Comparison of ENCODE assay signal across 1 cellular context in the genomic region with DNA sequence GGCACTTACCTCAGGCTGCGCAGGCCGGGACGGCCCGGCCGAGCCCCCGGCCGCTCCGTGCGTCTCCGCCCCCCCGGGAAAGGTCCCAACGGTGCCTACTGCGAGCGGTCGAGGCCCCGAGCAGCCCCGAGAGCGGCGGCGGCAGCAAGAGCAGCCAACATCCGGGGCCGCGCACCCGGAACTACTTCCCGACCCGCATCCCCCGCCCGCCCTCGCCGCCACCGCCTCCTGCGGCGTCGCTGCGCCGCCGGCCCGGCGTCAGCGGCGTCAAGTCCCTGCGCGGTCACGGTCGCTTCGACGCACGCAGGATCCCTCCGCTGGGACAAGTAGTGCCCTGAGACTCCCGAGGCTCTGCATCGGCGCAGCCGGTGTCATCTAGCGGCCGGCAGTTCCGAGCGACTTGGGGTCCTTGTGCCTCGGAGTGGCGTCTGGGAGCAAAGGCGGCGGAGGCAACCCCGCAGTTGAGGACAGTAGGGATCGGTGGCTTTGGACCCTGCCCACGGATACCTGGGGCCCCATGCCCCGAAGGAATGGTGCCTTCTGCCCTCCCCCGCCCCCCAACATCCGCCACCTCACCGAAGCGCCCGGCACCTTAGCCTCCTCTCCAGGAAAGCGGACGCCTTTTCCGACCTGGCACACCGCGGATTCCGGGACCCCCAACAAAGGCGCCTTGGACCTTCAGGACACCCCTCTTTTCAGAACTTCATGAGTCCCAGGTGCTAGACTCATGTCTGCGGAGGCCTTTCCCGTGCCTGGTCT.
TF ChIP-seq lines count a peak whose summit lies in the region.

A gene (minus strand): TSS at position 186 of the 759 bp plus-strand sequence. CDS start 24,142 bp downstream, outside the sequence.

TF ChIP-seq in K562, 482 proteins besides CTCF, POLR2A, EP300 and RAD21 (continued from another document and continues in another):
- TF ChIP-seq, protein P1, sequence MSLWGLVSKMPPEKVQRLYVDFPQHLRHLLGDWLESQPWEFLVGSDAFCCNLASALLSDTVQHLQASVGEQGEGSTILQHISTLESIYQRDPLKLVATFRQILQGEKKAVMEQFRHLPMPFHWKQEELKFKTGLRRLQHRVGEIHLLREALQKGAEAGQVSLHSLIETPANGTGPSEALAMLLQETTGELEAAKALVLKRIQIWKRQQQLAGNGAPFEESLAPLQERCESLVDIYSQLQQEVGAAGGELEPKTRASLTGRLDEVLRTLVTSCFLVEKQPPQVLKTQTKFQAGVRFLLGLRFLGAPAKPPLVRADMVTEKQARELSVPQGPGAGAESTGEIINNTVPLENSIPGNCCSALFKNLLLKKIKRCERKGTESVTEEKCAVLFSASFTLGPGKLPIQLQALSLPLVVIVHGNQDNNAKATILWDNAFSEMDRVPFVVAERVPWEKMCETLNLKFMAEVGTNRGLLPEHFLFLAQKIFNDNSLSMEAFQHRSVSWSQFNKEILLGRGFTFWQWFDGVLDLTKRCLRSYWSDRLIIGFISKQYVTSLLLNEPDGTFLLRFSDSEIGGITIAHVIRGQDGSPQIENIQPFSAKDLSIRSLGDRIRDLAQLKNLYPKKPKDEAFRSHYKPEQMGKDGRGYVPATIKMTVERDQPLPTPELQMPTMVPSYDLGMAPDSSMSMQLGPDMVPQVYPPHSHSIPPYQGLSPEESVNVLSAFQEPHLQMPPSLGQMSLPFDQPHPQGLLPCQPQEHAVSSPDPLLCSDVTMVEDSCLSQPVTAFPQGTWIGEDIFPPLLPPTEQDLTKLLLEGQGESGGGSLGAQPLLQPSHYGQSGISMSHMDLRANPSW (CRISPR knock-in tag; IDR thresholded peaks at IDR 0.05), result no peak
- TF ChIP-seq, protein P2, sequence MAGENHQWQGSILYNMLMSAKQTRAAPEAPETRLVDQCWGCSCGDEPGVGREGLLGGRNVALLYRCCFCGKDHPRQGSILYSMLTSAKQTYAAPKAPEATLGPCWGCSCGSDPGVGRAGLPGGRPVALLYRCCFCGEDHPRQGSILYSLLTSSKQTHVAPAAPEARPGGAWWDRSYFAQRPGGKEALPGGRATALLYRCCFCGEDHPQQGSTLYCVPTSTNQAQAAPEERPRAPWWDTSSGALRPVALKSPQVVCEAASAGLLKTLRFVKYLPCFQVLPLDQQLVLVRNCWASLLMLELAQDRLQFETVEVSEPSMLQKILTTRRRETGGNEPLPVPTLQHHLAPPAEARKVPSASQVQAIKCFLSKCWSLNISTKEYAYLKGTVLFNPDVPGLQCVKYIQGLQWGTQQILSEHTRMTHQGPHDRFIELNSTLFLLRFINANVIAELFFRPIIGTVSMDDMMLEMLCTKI (IDR thresholded peaks at IDR 0.05; ENCODE audit: partially characterized antibody), result no peak
- TF ChIP-seq MEF2D (tag; conservative IDR thresholded peaks at IDR 0.05; ENCODE audit: low read depth), result 0 out of 2 replicates have a peak, but pooled peaks have one; percentile 18
- TF ChIP-seq, protein P3, sequence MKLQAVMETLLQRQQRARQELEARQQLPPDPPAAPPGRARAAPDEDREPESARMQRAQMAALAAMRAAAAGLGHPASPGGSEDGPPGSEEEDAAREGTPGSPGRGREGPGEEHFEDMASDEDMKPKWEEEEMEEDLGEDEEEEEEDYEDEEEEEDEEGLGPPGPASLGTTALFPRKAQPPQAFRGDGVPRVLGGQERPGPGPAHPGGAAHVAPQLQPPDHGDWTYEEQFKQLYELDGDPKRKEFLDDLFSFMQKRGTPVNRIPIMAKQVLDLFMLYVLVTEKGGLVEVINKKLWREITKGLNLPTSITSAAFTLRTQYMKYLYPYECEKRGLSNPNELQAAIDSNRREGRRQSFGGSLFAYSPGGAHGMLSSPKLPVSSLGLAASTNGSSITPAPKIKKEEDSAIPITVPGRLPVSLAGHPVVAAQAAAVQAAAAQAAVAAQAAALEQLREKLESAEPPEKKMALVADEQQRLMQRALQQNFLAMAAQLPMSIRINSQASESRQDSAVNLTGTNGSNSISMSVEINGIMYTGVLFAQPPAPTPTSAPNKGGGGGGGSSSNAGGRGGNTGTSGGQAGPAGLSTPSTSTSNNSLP (IDR thresholded peaks at IDR 0.05; ENCODE audit: borderline replicate concordance, low read depth, low read length), result no peak
- peak; percentile 73 for TF ChIP-seq RBM22 (IDR thresholded peaks at IDR 0.05; ENCODE audit: low read depth, low read length, poor library complexity, severe bottlenecking)
- peak; percentile 88; the same call in 1 of the 2 replicates for TF ChIP-seq ZZZ3 (IDR thresholded peaks at IDR 0.05)
- peak; percentile 62; the same call in 1 of the 2 replicates for TF ChIP-seq JUNB (CRISPR knock-in tag; conservative IDR thresholded peaks at IDR 0.05)
- TF ChIP-seq RBM34 (IDR thresholded peaks at IDR 0.05; ENCODE audit: borderline replicate concordance, insufficient read depth, low read length), result no peak
- TF ChIP-seq ZNF76 (CRISPR knock-in tag; IDR thresholded peaks at IDR 0.05; ENCODE audit: borderline replicate concordance), result no peak
- no peak for TF ChIP-seq ZNF764 (CRISPR knock-in tag; IDR thresholded peaks at IDR 0.05; ENCODE audit: low read depth)
- TF ChIP-seq ZNF77 (CRISPR knock-in tag; IDR thresholded peaks at IDR 0.05), result no peak
- TF ChIP-seq, protein P4, sequence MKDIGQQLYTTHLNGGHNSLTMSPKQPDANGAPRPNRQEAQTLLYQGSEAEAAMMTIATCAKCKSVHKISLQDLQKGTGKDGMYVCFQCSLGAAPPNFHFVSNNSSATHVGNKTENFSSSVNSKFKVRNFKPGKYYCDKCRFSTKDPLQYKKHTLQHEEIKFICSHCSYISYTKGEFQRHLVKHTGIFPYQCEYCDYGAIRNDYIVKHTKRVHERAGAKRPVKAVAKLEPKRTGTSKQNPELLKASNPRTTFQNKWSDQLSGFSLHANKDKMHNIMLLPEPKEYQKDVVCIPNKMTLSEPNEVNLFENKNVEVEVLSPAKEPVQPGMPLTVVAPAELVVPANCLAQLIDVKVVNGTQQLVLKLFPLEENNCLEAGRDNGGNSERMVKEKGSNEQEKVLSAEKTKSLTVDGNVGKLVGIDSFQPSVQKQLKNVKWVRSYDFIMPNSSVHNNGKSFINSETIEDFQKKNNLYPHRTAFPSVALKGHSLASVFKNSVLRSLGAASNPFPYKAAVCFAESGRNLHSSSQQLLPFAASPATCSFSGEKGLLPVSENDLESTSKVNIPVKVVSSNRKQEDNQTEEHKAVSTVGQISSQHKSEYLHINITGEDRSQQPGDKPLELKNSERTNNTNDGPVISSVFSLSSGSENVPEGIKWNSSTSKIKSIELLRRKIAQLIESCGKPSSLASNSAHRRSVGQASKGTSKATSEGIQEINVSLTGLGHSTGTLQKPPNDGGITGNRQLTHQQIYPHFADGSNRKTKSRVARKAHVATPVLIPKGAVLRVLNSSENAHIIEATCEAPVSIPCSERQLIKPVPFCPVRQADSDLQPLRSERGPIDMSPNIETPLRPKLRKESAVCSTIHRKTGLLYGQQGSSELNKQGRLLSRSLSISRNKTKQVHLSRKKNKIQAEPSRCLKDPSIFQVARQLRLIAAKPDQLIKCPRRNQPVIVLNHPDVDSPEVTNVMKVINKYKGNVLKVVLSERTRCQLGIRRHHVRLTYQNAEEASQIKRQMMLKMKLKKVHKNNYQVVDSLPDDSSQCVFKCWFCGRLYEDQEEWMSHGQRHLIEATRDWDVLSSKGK (CRISPR knock-in tag; IDR thresholded peaks at IDR 0.05), result no peak
- no peak for TF ChIP-seq SRSF3 (IDR thresholded peaks at IDR 0.05; ENCODE audit: insufficient read depth, low read length)
- TF ChIP-seq TAF9B (IDR thresholded peaks at IDR 0.05; ENCODE audit: partially characterized antibody), result peak; percentile 97
- TF ChIP-seq ZNF79 (CRISPR knock-in tag; IDR thresholded peaks at IDR 0.05; ENCODE audit: low read depth), result no peak
- TF ChIP-seq, protein P5, sequence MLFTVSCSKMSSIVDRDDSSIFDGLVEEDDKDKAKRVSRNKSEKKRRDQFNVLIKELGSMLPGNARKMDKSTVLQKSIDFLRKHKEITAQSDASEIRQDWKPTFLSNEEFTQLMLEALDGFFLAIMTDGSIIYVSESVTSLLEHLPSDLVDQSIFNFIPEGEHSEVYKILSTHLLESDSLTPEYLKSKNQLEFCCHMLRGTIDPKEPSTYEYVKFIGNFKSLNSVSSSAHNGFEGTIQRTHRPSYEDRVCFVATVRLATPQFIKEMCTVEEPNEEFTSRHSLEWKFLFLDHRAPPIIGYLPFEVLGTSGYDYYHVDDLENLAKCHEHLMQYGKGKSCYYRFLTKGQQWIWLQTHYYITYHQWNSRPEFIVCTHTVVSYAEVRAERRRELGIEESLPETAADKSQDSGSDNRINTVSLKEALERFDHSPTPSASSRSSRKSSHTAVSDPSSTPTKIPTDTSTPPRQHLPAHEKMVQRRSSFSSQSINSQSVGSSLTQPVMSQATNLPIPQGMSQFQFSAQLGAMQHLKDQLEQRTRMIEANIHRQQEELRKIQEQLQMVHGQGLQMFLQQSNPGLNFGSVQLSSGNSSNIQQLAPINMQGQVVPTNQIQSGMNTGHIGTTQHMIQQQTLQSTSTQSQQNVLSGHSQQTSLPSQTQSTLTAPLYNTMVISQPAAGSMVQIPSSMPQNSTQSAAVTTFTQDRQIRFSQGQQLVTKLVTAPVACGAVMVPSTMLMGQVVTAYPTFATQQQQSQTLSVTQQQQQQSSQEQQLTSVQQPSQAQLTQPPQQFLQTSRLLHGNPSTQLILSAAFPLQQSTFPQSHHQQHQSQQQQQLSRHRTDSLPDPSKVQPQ (CRISPR knock-in tag; IDR thresholded peaks at IDR 0.05; ENCODE audit: borderline replicate concordance), result no peak
- TF ChIP-seq, protein P6, sequence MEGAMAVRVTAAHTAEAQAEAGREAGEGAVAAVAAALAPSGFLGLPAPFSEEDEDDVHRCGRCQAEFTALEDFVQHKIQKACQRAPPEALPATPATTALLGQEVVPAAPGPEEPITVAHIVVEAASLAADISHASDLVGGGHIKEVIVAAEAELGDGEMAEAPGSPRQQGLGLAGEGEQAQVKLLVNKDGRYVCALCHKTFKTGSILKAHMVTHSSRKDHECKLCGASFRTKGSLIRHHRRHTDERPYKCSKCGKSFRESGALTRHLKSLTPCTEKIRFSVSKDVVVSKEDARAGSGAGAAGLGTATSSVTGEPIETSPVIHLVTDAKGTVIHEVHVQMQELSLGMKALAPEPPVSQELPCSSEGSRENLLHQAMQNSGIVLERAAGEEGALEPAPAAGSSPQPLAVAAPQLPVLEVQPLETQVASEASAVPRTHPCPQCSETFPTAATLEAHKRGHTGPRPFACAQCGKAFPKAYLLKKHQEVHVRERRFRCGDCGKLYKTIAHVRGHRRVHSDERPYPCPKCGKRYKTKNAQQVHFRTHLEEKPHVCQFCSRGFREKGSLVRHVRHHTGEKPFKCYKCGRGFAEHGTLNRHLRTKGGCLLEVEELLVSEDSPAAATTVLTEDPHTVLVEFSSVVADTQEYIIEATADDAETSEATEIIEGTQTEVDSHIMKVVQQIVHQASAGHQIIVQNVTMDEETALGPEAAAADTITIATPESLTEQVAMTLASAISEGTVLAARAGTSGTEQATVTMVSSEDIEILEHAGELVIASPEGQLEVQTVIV (CRISPR knock-in tag; IDR thresholded peaks at IDR 0.05; ENCODE audit: borderline replicate concordance), result no peak
- TF ChIP-seq, protein P7, sequence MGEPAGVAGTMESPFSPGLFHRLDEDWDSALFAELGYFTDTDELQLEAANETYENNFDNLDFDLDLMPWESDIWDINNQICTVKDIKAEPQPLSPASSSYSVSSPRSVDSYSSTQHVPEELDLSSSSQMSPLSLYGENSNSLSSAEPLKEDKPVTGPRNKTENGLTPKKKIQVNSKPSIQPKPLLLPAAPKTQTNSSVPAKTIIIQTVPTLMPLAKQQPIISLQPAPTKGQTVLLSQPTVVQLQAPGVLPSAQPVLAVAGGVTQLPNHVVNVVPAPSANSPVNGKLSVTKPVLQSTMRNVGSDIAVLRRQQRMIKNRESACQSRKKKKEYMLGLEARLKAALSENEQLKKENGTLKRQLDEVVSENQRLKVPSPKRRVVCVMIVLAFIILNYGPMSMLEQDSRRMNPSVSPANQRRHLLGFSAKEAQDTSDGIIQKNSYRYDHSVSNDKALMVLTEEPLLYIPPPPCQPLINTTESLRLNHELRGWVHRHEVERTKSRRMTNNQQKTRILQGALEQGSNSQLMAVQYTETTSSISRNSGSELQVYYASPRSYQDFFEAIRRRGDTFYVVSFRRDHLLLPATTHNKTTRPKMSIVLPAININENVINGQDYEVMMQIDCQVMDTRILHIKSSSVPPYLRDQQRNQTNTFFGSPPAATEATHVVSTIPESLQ (CRISPR knock-in tag; IDR thresholded peaks at IDR 0.05), result no peak
- peak; percentile 80; the same call in 1 of the 2 replicates for TF ChIP-seq HDAC2 (IDR thresholded peaks at IDR 0.05)
- no peak for TF ChIP-seq SMARCA5 (IDR thresholded peaks at IDR 0.05)
- no peak for TF ChIP-seq ZNF282 (CRISPR knock-in tag; IDR thresholded peaks at IDR 0.05)
- TF ChIP-seq LARP7 (IDR thresholded peaks at IDR 0.05), result no peak
- TF ChIP-seq NR2C2 (CRISPR knock-in tag; IDR thresholded peaks at IDR 0.05), result peak; percentile 93
- TF ChIP-seq NR2C2 (tag; IDR thresholded peaks at IDR 0.05), result peak; percentile 99
- TF ChIP-seq XRCC5 (IDR thresholded peaks at IDR 0.05; ENCODE audit: low read depth, low read length), result peak; percentile 96
- TF ChIP-seq ZNF324 (CRISPR knock-in tag; IDR thresholded peaks at IDR 0.05), result no peak
- TF ChIP-seq CBFA2T2 (conservative IDR thresholded peaks at IDR 0.05), result no peak
- TF ChIP-seq CEBPB (tag; IDR thresholded peaks at IDR 0.05), result no peak
- TF ChIP-seq, protein P8, sequence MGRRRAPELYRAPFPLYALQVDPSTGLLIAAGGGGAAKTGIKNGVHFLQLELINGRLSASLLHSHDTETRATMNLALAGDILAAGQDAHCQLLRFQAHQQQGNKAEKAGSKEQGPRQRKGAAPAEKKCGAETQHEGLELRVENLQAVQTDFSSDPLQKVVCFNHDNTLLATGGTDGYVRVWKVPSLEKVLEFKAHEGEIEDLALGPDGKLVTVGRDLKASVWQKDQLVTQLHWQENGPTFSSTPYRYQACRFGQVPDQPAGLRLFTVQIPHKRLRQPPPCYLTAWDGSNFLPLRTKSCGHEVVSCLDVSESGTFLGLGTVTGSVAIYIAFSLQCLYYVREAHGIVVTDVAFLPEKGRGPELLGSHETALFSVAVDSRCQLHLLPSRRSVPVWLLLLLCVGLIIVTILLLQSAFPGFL (CRISPR knock-in tag; IDR thresholded peaks at IDR 0.05), result no peak
- 0 out of 2 replicates have a peak, but pooled peaks have one; percentile 51 for TF ChIP-seq PTBP1 (IDR thresholded peaks at IDR 0.05; ENCODE audit: low read depth, low read length)
- TF ChIP-seq PRMT5 (CRISPR knock-in tag; IDR thresholded peaks at IDR 0.05), result no peak
- peak in 1 of 2 experiments; percentile 60; a peak in 2 of 4 replicates for TF ChIP-seq TRIM24 (IDR thresholded peaks at IDR 0.05)
- TF ChIP-seq, protein P9, sequence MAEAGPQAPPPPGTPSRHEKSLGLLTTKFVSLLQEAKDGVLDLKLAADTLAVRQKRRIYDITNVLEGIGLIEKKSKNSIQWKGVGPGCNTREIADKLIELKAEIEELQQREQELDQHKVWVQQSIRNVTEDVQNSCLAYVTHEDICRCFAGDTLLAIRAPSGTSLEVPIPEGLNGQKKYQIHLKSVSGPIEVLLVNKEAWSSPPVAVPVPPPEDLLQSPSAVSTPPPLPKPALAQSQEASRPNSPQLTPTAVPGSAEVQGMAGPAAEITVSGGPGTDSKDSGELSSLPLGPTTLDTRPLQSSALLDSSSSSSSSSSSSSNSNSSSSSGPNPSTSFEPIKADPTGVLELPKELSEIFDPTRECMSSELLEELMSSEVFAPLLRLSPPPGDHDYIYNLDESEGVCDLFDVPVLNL (CRISPR knock-in tag; IDR thresholded peaks at IDR 0.05; ENCODE audit: low read depth), result no peak
- TF ChIP-seq HLTF (IDR thresholded peaks at IDR 0.05), result peak; percentile 93; the same call in 1 of the 2 replicates
- TF ChIP-seq GATA2 (CRISPR knock-in tag; IDR thresholded peaks at IDR 0.05), result no peak
- TF ChIP-seq, protein P10, sequence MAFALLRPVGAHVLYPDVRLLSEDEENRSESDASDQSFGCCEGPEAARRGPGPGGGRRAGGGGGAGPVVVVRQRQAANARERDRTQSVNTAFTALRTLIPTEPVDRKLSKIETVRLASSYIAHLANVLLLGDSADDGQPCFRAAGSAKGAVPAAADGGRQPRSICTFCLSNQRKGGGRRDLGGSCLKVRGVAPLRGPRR (CRISPR knock-in tag; IDR thresholded peaks at IDR 0.05), result no peak
- TF ChIP-seq CBFA2T3 (IDR thresholded peaks at IDR 0.05), result no peak
- TF ChIP-seq ERF (CRISPR knock-in tag; IDR thresholded peaks at IDR 0.05), result no peak
- 0 out of 2 replicates have a peak, but pooled peaks have one; percentile 14 for TF ChIP-seq ZNF224 (CRISPR knock-in tag; IDR thresholded peaks at IDR 0.05)
